Comparison of ENCODE assay signal across 7 cellular contexts in the genomic region with DNA sequence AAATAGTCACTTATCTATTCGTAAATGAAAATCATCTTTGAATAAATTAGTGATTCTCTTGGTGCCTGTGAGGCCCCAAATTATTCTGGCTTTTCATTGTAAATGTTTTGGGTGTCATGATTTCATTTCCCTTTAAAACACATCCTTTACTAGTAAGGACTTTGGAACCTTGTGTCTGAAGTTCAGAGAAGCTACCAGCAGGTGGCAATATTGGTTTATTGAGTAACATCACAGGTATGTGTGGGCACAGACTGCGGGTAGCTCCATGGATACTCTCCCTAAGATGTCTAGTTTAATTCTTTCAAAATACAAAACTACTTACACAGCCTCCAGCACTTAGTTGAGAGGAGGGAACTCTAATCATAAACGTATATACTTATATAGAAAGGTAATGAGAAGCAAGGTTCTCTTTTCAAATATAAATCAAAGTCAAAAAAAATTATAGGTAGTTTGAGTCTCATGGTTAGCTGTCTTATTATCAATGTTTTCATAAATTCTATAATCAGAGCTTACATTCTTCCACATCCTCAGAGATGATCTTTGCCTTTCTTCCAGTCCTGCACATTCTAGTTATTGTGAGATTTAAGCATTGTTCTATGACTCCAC.
DNase-seq lines count a peak whose midpoint lies in the region; ATAC-seq and TF ChIP-seq lines count a peak whose summit lies in the region.

No MANE protein-coding gene starts in this region.

- no peak overlapping the region for H3K4me3 ChIP-seq in skeletal muscle cell (ENCODE audit: low read depth, low read length)

- POLR2A ChIA-PET in activated CD8-positive, alpha-beta T cell treated with anti-CD3 and anti-CD28 coated beads for 36 hours (lab: Charles Lee) = no interaction called here

- H3K27me3 Mint-ChIP-seq in activated CD8-positive, alpha-beta T cell treated with anti-CD3 and anti-CD28 coated beads for 36 hours = peaks cover 1% of the 10 kb centered on the region
- peaks cover 2% of the 10 kb centered on the region for H3K27me3 Mint-ChIP-seq in glutamatergic neuron (ENCODE audit: unreplicated experiment)

- peaks cover 3% of the 10 kb centered on the region for H3K9me3 Mint-ChIP-seq in activated CD8-positive, alpha-beta T cell treated with anti-CD3 and anti-CD28 coated beads for 36 hours
- H3K9me3 Mint-ChIP-seq in glutamatergic neuron (ENCODE audit: unreplicated experiment) = no peaks in the 10 kb centered on the region

- CTCF ChIA-PET in activated CD8-positive, alpha-beta T cell treated with anti-CD3 and anti-CD28 coated beads for 36 hours (lab: Charles Lee) = interaction anchor here (0.7 to 1.6 kb wide), 14 partner anchors 10 to 644 kb away, joined by 3 to 7 read pairs (median 4); a partner anchor contains a TSS

- H3K27ac Mint-ChIP-seq in activated CD8-positive, alpha-beta T cell treated with anti-CD3 and anti-CD28 coated beads for 36 hours = no peak overlapping the region
- H3K27ac Mint-ChIP-seq in glutamatergic neuron (ENCODE audit: unreplicated experiment) = no peak overlapping the region

- peak; percentile 70 for TF ChIP-seq CTCF in activated CD8-positive, alpha-beta T cell treated with anti-CD3 and anti-CD28 coated beads for 36 hours (IDR thresholded peaks at IDR 0.05)
- peak; percentile 89 for TF ChIP-seq CTCF in glutamatergic neuron (IDR thresholded peaks at IDR 0.05; ENCODE audit: partially characterized antibody, unreplicated experiment)

- peak; percentile 72 for DNase-seq in ELR (ENCODE audit: low read depth)
- peak; percentile 80 for DNase-seq in NCI-H345 (lab: John Stamatoyannopoulos, UW)
- DNase-seq in activated CD8-positive, alpha-beta T cell treated with anti-CD3 and anti-CD28 coated beads for 36 hours = peak; percentile 59
- peak; percentile 38 for DNase-seq in glutamatergic neuron
- peak; percentile 13 for DNase-seq in skeletal muscle cell (ENCODE audit: low read depth)

- no peaks in the 10 kb centered on the region for H3K4me1 Mint-ChIP-seq in activated CD8-positive, alpha-beta T cell treated with anti-CD3 and anti-CD28 coated beads for 36 hours (ENCODE audit: low read depth)
- no peaks in the 10 kb centered on the region for H3K4me1 Mint-ChIP-seq in glutamatergic neuron (ENCODE audit: low read depth, unreplicated experiment)

- no peaks in the 10 kb centered on the region for H3K36me3 Mint-ChIP-seq in activated CD8-positive, alpha-beta T cell treated with anti-CD3 and anti-CD28 coated beads for 36 hours (ENCODE audit: low read depth)
- peaks cover 7% of the 10 kb centered on the region for H3K36me3 Mint-ChIP-seq in glutamatergic neuron (ENCODE audit: unreplicated experiment)

- no peak overlapping the region for H3K4me3 Mint-ChIP-seq in activated CD8-positive, alpha-beta T cell treated with anti-CD3 and anti-CD28 coated beads for 36 hours
- no peak overlapping the region for H3K4me3 Mint-ChIP-seq in glutamatergic neuron (ENCODE audit: unreplicated experiment)

- ATAC-seq in GM19463 (IDR thresholded peaks at IDR 0.05; ENCODE audit: unreplicated experiment) = peak; percentile 82
- ATAC-seq in HG03432 (IDR thresholded peaks at IDR 0.05; ENCODE audit: unreplicated experiment) = peak; percentile 87
- peak; percentile 47 for ATAC-seq in activated CD8-positive, alpha-beta T cell treated with anti-CD3 and anti-CD28 coated beads for 36 hours

- intact Hi-C loops in activated CD8-positive, alpha-beta T cell treated with anti-CD3 and anti-CD28 coated beads for 36 hours (cut with micrococcal nuclease) = loop anchor here (2.0 kb wide), 1 partner anchor 98 kb away; no protein-coding TSS in a partner anchor

Comparison
In these comparisons a context has a peak if more than half of its experiments do, and no peak if none do; other contexts are left out.
1. DNase-seq: peak in every context shown above with its lines; median percentile 80 in NCI-H345; 72 in ELR; 59 in activated CD8-positive, alpha-beta T cell treated with anti-CD3 and anti-CD28 coated beads for 36 hours; 38 in glutamatergic neuron; 13 in skeletal muscle cell.